1 cellular context compared by ENCODE assay signal in genomic region chr17:48513097-48513496, GRCh38.
A peak's percentile ranks its signal among the peaks of the same experiment; 100 is the strongest.
TF ChIP-seq lines count a peak whose summit lies in the region.

No MANE protein-coding gene starts in this region.

TF ChIP-seq in GM12878, 131 proteins besides CTCF, POLR2A, EP300 and RAD21 (continues in another document):
- no peak for TF ChIP-seq MEF2B (IDR thresholded peaks at IDR 0.05; ENCODE audit: partially characterized antibody, poor library complexity, severe bottlenecking)
- no peak for TF ChIP-seq PAX5 (IDR thresholded peaks at IDR 0.05; ENCODE audit: borderline replicate concordance, low read depth, low read length)
- no peak for TF ChIP-seq ZNF217 (IDR thresholded peaks at IDR 0.05)
- no peak for TF ChIP-seq CEBPZ (IDR thresholded peaks at IDR 0.05; ENCODE audit: low read depth, low read length)
- no peak for TF ChIP-seq ZBTB40 (IDR thresholded peaks at IDR 0.05; ENCODE audit: borderline replicate concordance)
- no peak for TF ChIP-seq SPI1 (IDR thresholded peaks at IDR 0.05; ENCODE audit: borderline replicate concordance, insufficient read depth, low read depth, low read length)
- TF ChIP-seq IKZF2 (IDR thresholded peaks at IDR 0.05), result peak in 1 of 2 experiments; percentile 25; a peak in 1 of 4 replicates
- no peak for TF ChIP-seq TBL1XR1 (IDR thresholded peaks at IDR 0.05; ENCODE audit: low read depth, low read length)
- TF ChIP-seq ZNF592 (IDR thresholded peaks at IDR 0.05), result 0 out of 2 replicates have a peak, but pooled peaks have one; percentile 14
- peak; percentile 46; the same call in 1 of the 2 replicates for TF ChIP-seq ZNF687 (IDR thresholded peaks at IDR 0.05)
- no peak for TF ChIP-seq ZZZ3 (IDR thresholded peaks at IDR 0.05; ENCODE audit: control insufficient read depth, insufficient read length, low read depth)
- no peak for TF ChIP-seq HCFC1 (IDR thresholded peaks at IDR 0.05; ENCODE audit: low read length)
- TF ChIP-seq CHD1 (IDR thresholded peaks at IDR 0.05; ENCODE audit: low read depth, low read length), result no peak
- TF ChIP-seq BCL3 (IDR thresholded peaks at IDR 0.05; ENCODE audit: borderline replicate concordance, insufficient read depth, low read depth, low read length, poor library complexity, severe bottlenecking), result no peak
- TF ChIP-seq SRF (IDR thresholded peaks at IDR 0.05; ENCODE audit: low read depth in 2 of 2, low read length in 2 of 2), result 0 out of 4 replicates have a peak, but pooled peaks of 1 of the 2 experiments have one; percentile 16
- no peak for TF ChIP-seq GABPA (IDR thresholded peaks at IDR 0.05; ENCODE audit: low read depth)
- peak; percentile 47; the same call in 1 of the 2 replicates for TF ChIP-seq YY1 (IDR thresholded peaks at IDR 0.05; ENCODE audit: low read depth, low read length)
- no peak for TF ChIP-seq MLLT1 (IDR thresholded peaks at IDR 0.05)
- no peak for TF ChIP-seq MYC (IDR thresholded peaks at IDR 0.05; ENCODE audit: insufficient read depth, insufficient read length, insufficient replicate concordance, low read length, severe bottlenecking)
- TF ChIP-seq ZBTB11 (CRISPR knock-in tag; IDR thresholded peaks at IDR 0.05), result no peak
- TF ChIP-seq MYB (IDR thresholded peaks at IDR 0.05; ENCODE audit: borderline replicate concordance, low read depth, low read length), result no peak
- TF ChIP-seq RELB (IDR thresholded peaks at IDR 0.05; ENCODE audit: low read depth), result 0 out of 2 replicates have a peak, but pooled peaks have one; percentile 35
- TF ChIP-seq ZNF274 (IDR thresholded peaks at IDR 0.05; ENCODE audit: insufficient read depth, insufficient read length), result no peak
- no peak for TF ChIP-seq CHD4 (IDR thresholded peaks at IDR 0.05)
- peak; percentile 28; the same call in 1 of the 2 replicates for TF ChIP-seq IKZF1 (conservative IDR thresholded peaks at IDR 0.05)
- TF ChIP-seq RB1 (IDR thresholded peaks at IDR 0.05; ENCODE audit: borderline replicate concordance), result no peak
